Comparison of ENCODE assay signal across 8 cellular contexts in the genomic region with DNA sequence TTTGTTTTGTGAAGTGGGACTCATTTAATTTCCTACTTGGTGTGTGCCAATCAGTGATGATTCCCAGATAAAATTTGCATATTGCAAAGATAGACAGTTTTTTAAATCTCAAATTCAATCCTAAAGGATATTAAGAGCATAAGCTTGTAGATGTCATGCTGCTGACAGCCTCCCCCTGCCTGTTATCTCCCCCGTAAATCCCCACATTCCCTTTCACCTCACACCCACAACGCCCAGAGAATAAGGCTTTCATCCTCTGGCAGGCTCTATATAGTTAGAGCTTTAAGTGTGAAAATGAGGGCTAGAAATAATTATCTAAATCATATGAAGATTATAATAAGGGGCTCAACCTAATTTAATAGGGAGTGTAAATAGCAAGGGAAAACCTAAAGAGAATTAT.
"Had no signal": no experiment of that assay in that cellular context is flagged by ENCODE, and none has a peak within 500 bp of the region (broad histone marks: within the 10 kb centered on the region; RNA-seq: fewer than 3 reads in every experiment).

No MANE protein-coding gene starts in this region.

- DNase-seq: GM23248, GOT3, H7, H9, HCEC 1CT, HFFc6 had no signal

- H3K4me3 Mint-ChIP-seq: GM23338, H9, HFFc6 had no signal

- H3K4me3 ChIP-seq: GM23248, GM23338, HAP-1 had no signal

- H3K9me3 ChIP-seq: HAP-1 had no signal

- H3K9me3 Mint-ChIP-seq: GM23338, H9, HFFc6 had no signal

- H3K4me1 ChIP-seq: HAP-1 had no signal

- H3K27ac ChIP-seq: GM23248 had no signal

- H3K27ac Mint-ChIP-seq: H9, HFFc6 had no signal
